In the genomic region with DNA sequence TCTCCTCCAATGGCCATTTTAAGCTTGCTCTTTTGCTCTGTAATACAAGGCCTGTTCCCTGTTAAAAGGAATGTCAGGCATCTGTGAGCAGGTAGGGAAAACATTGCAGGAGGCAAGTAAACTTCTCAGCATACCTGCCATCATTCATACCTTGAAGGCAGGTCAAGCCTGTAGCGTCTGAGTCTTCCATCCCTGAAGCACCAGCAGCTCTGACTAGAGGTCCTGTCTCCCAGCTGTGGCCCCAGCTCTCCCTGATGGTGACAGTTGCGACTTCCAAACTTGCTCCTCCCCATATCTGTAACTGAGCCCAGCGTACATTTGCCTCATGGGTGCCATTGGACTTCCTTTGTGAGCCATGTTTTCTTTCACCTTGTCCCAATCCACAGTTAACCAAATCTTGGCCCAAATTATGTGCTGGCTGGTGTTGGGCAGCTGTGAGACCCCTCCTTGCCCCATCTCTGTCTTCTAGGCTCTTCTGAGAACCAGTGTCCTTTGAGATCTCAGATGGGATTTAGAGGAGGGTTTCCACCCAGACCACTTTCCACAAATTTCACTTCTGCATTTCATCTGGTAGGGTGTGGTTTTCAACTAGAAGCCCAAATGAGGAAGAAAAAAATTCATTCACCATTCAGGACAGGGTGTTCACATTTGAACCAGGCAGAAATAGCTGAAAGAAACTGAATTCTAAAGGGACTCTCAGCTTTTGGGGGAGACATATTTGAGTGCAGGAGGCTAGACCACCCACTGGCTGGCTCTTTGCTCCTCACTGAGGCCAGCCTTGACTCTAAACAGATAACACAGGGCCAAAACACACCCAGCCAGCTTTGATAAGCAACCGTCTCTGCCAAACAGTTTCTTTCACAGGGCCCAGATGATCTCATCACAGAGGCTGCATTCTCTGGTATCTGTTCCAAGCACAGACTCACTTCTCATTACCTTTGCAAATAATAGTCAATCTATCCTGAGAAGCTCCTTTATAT, we compare ENCODE assay signal across 9 cellular contexts. TPM values are rescaled to one million over a fixed set of nuclear protein-coding genes. Genes with fewer than 3 reads are reported as not detected.
DNase-seq lines count a peak whose midpoint lies in the region; ATAC-seq, FAIRE-seq and TF ChIP-seq lines count a peak whose summit lies in the region.
"Had no signal": no experiment of that assay in that cellular context is flagged by ENCODE, and none has a peak within 500 bp of the region (broad histone marks: within the 10 kb centered on the region; RNA-seq: fewer than 3 reads in every experiment).

No MANE protein-coding gene starts in this region.

- H3K79me2 ChIP-seq in SU-DHL-6 (ENCODE audit: insufficient read depth, low read length), result no peaks in the 10 kb centered on the region

- FAIRE-seq in D721Med (lab: Jason Lieb, UNC), result no peak

- no peak overlapping the region for H2BK5ac ChIP-seq in mesenchymal stem cell (ENCODE audit: low read depth, low read length, poor library complexity, severe bottlenecking)

- peak overlapping the region; percentile 62 for H2AFZ ChIP-seq in SU-DHL-6 (ENCODE audit: low read depth, low read length, severe bottlenecking)
- H2AFZ ChIP-seq in mesenchymal stem cell (ENCODE audit: low read depth, low read length), result no peak overlapping the region

- H3K27me3 ChIP-seq in GM06990 (replicated peaks; ENCODE audit: control insufficient read depth, insufficient read depth, low read length), result no peaks in the 10 kb centered on the region
- H3K27me3 ChIP-seq in SU-DHL-6 (ENCODE audit: low read length), result no peaks in the 10 kb centered on the region
- H3K27me3 ChIP-seq in mesenchymal stem cell (ENCODE audit: control insufficient read depth in 1 of 2, insufficient read depth in 1 of 2, low read length in 2 of 2), result no peaks in the 10 kb centered on the region

- H2BK15ac ChIP-seq in mesenchymal stem cell (ENCODE audit: low read depth, poor library complexity, severe bottlenecking), result no peak overlapping the region

- DNase-seq in GM06990 (ENCODE audit: extremely low read depth, insufficient read length) (peak; percentile 62), mesenchymal stem cell (no peak), SW 1271 (lab: John Stamatoyannopoulos, UW) (no peak), D721Med (ENCODE audit: insufficient read length, low spot score) (no peak)
- DNase-seq in stimulated activated CD4-positive, alpha-beta T cell treated with anti-CD3 and anti-CD28 coated beads, Interleukin-2, amount 100 ng/mL, for 24 hours, result no peak
- DNase-seq: NCI-H2081 treated with DMSO at 0.1 percent for 48 hours had no signal

- TF ChIP-seq CTCF in GM06990 (IDR thresholded peaks at IDR 0.05; ENCODE audit: insufficient read depth, low read length, poor library complexity, severe bottlenecking) (no peak), SU-DHL-6 (IDR thresholded peaks at IDR 0.05; ENCODE audit: insufficient read depth, low read length, poor library complexity, severe bottlenecking) (no peak), D721Med (IDR thresholded peaks at IDR 0.05; ENCODE audit: insufficient read depth, missing control alignments) (no peak)

- H3K4me3 ChIP-seq in GM06990 (replicated peaks; ENCODE audit: low read depth, low read length) (no peak overlapping the region), SU-DHL-6 (ENCODE audit: insufficient read depth, low read length, poor library complexity, severe bottlenecking) (no peak overlapping the region), mesenchymal stem cell (ENCODE audit: insufficient read depth in 1 of 2, low read depth in 1 of 2, low read length in 2 of 2) (no peak overlapping the region)

- no peak overlapping the region for H3K23ac ChIP-seq in mesenchymal stem cell (ENCODE audit: low read length in 2 of 2)

- peaks cover 11% of the 10 kb centered on the region for H3K4me1 ChIP-seq in mesenchymal stem cell (ENCODE audit: control insufficient read depth, insufficient read depth, low read depth, low read length)

- 78% methylated on average over 4 of the region's 4 CpGs for WGBS in mesenchymal stem cell

- no peaks in the 10 kb centered on the region for H3K9me3 ChIP-seq in SU-DHL-6 (ENCODE audit: insufficient read depth, low read length)
- H3K9me3 ChIP-seq in mesenchymal stem cell (ENCODE audit: control insufficient read depth, low read length), result no peaks in the 10 kb centered on the region

- H3K18ac ChIP-seq in mesenchymal stem cell (ENCODE audit: low read depth in 1 of 2, low read length in 2 of 2), result no peak overlapping the region

- H3K9ac ChIP-seq in SU-DHL-6 (ENCODE audit: low read length), result 0 out of 2 replicates have a peak overlapping the region, but pooled peaks have one; percentile 9
- peak overlapping the region; percentile 24 for H3K9ac ChIP-seq in mesenchymal stem cell (ENCODE audit: low read length)

- no peak overlapping the region for H4K91ac ChIP-seq in mesenchymal stem cell (ENCODE audit: low read length)

- no peaks in the 10 kb centered on the region for H4K20me1 ChIP-seq in SU-DHL-6 (ENCODE audit: low read depth, low read length)

- H2BK120ac ChIP-seq in mesenchymal stem cell (ENCODE audit: low read depth, low read length), result no peak overlapping the region

- H3K14ac ChIP-seq in mesenchymal stem cell (ENCODE audit: low read length in 2 of 2), result no peak overlapping the region

- peak overlapping the region; percentile 61 for H2AK5ac ChIP-seq in mesenchymal stem cell (ENCODE audit: low read length, severe bottlenecking)

- no peak overlapping the region for H2BK12ac ChIP-seq in mesenchymal stem cell (ENCODE audit: low read length in 2 of 2)

- H4K8ac ChIP-seq in mesenchymal stem cell (ENCODE audit: low read length), result no peak overlapping the region

- ATAC-seq in HG03103 (IDR thresholded peaks at IDR 0.05; ENCODE audit: low read depth, unreplicated experiment), result peak; percentile 64
- no peak for ATAC-seq in GM19328 (IDR thresholded peaks at IDR 0.05; ENCODE audit: unreplicated experiment)

- H3K36me3 ChIP-seq in GM06990 (ENCODE audit: control insufficient read depth, insufficient read depth, low read length), result no peaks in the 10 kb centered on the region
- H3K36me3 ChIP-seq in SU-DHL-6 (ENCODE audit: low read length), result no peaks in the 10 kb centered on the region
- no peaks in the 10 kb centered on the region for H3K36me3 ChIP-seq in mesenchymal stem cell (ENCODE audit: control insufficient read depth in 1 of 2, insufficient read depth in 2 of 2, low read depth in 1 of 2, low read length in 2 of 2)

- no peaks in the 10 kb centered on the region for H3K79me1 ChIP-seq in mesenchymal stem cell (replicated peaks; ENCODE audit: low read length, poor library complexity, severe bottlenecking)

- H3K4me2 ChIP-seq in SU-DHL-6 (ENCODE audit: low read depth, low read length, poor library complexity, severe bottlenecking) (peak overlapping the region; percentile 39), mesenchymal stem cell (ENCODE audit: low read length, poor library complexity, severe bottlenecking) (no peak overlapping the region)

- H3K9me2 ChIP-seq in SU-DHL-6 (replicated peaks; ENCODE audit: insufficient read depth, low read length), result no peaks in the 10 kb centered on the region

- H3F3A ChIP-seq in SU-DHL-6 (ENCODE audit: insufficient read depth), result 0 out of 2 replicates have a peak, but pooled peaks cover 3% of the 10 kb centered on the region

- H3K27ac ChIP-seq in SU-DHL-6 (ENCODE audit: low read depth, low read length) (peak overlapping the region; percentile 65), mesenchymal stem cell (ENCODE audit: low read length, poor library complexity, severe bottlenecking) (no peak overlapping the region)

- no peak overlapping the region for H3K4ac ChIP-seq in mesenchymal stem cell (ENCODE audit: low read depth in 1 of 2, low read length in 2 of 2)

RNA-seq across cellular contexts. Expression of a gene that starts 32.6 kb away (rescaled TPM):
- polyA plus RNA-seq in mesenchymal stem cell (2013, experiment 1 of 2), result 0.37 TPM
- 0.38 TPM for polyA plus RNA-seq in mesenchymal stem cell (2013, experiment 2 of 2)
